Comparison of ENCODE assay signal across 8 cellular contexts in genomic region chr7:157336383-157337315, GRCh38. TPM values are rescaled to one million over a fixed set of nuclear protein-coding genes. Genes with fewer than 3 reads are reported as not detected.
DNase-seq lines count a peak whose midpoint lies in the region; ATAC-seq and TF ChIP-seq lines count a peak whose summit lies in the region.

Gene DNAJB6 (plus strand): TSS chr7:157337004. CDS start chr7:157358573, 21,569 bp downstream.

- H3K27me3 Mint-ChIP-seq in stimulated activated naive CD8-positive, alpha-beta T cell treated with anti-CD3 and anti-CD28 coated beads, Interleukin-15, amount 100 ng/mL, for 72 hours: peaks cover 16% of the 10 kb centered on the region

- peak within 1 kb of the TSS; percentile 88 to 93 for H3K4me3 Mint-ChIP-seq in stimulated activated naive CD8-positive, alpha-beta T cell treated with anti-CD3 and anti-CD28 coated beads, Interleukin-15, amount 100 ng/mL, for 72 hours

- H4K20me1 ChIP-seq in MM.1S (ENCODE audit: insufficient read depth, low read length): peaks cover 37% of the 10 kb centered on the region
- peaks cover 18% of the 10 kb centered on the region for H4K20me1 ChIP-seq in neural cell (ENCODE audit: insufficient read depth)

- peak within 1 kb of the TSS; percentile 99 for H2AFZ ChIP-seq in MM.1S (ENCODE audit: low read length)
- peak within 1 kb of the TSS; percentile 99 for H2AFZ ChIP-seq in neural cell (ENCODE audit: low read depth, low read length)

- H3K9me2 ChIP-seq in MM.1S (replicated peaks; ENCODE audit: insufficient read depth, low read length): no peaks in the 10 kb centered on the region
- no peaks in the 10 kb centered on the region for H3K9me2 ChIP-seq in neural cell (ENCODE audit: insufficient read depth, low read length)

- H3K27ac ChIP-seq in MM.1S (ENCODE audit: low read length) (peak within 1 kb of the TSS; percentile 79; the same call in 1 of the 2 replicates), neural cell (ENCODE audit: low read length) (peak within 1 kb of the TSS; percentile 83)

- peak within 1 kb of the TSS; percentile 81 for H3K4me3 ChIP-seq in HAP-1
- peak within 1 kb of the TSS; percentile 85 for H3K4me3 ChIP-seq in MM.1S (ENCODE audit: low read length)
- peak within 1 kb of the TSS; percentile 89 for H3K4me3 ChIP-seq in fibroblast of villous mesenchyme (ENCODE audit: low read depth, low read length)
- peak within 1 kb of the TSS; percentile 71 for H3K4me3 ChIP-seq in neural cell (ENCODE audit: low read length)

- H3K9me3 ChIP-seq in HAP-1 (no peaks in the 10 kb centered on the region), MM.1S (replicated peaks; ENCODE audit: insufficient read depth, low read length) (no peaks in the 10 kb centered on the region), neural cell (ENCODE audit: low read length) (no peaks in the 10 kb centered on the region)

- H3K36me3 ChIP-seq in HAP-1 (replicated peaks) (no peaks in the 10 kb centered on the region; the same call in 1 of the 2 replicates), MM.1S (replicated peaks; ENCODE audit: insufficient read depth, low read length) (no peaks in the 10 kb centered on the region), neural cell (ENCODE audit: insufficient read depth, low read length) (no peaks in the 10 kb centered on the region)

- DNase-seq in G401 (ENCODE audit: low spot score) (peak; percentile 90), HAP-1 (ENCODE audit: low spot score in 2 of 2) (peak; percentile 81 to 94), MM.1S (peak; percentile 97), SHP77 treated with DMSO at 0.1 percent for 48 hours (lab: John Stamatoyannopoulos, UW) (peak; percentile 60), activated gamma-delta T cell treated with Interleukin-2 at 50 U/mL for 16 hours (peak; percentile 94), fibroblast of villous mesenchyme (ENCODE audit: low read depth) (peak; percentile 94)
- DNase-seq in stimulated activated naive CD8-positive, alpha-beta T cell treated with anti-CD3 and anti-CD28 coated beads, Interleukin-15, amount 100 ng/mL, for 72 hours: peak; percentile 94 to 96

- H3K27ac Mint-ChIP-seq in stimulated activated naive CD8-positive, alpha-beta T cell treated with anti-CD3 and anti-CD28 coated beads, Interleukin-15, amount 100 ng/mL, for 72 hours: peak within 1 kb of the TSS; percentile 94 to 99

- no peak for TF ChIP-seq RAD21 in neural cell (conservative IDR thresholded peaks at IDR 0.05)

- H3K27me3 ChIP-seq in HAP-1 (ENCODE audit: low read depth) (no peaks in the 10 kb centered on the region), MM.1S (replicated peaks; ENCODE audit: insufficient read depth, low read length) (peaks cover 4% of the 10 kb centered on the region; the same call in 1 of the 2 replicates), neural cell (ENCODE audit: insufficient read depth, low read depth, low read length) (no peaks in the 10 kb centered on the region)

- peaks cover 13% of the 10 kb centered on the region for H3K4me1 ChIP-seq in HAP-1
- H3K4me1 ChIP-seq in MM.1S (ENCODE audit: low read length): peaks cover 10% of the 10 kb centered on the region

- H3K9me3 Mint-ChIP-seq in stimulated activated naive CD8-positive, alpha-beta T cell treated with anti-CD3 and anti-CD28 coated beads, Interleukin-15, amount 100 ng/mL, for 72 hours: no peaks in the 10 kb centered on the region

- peak within 1 kb of the TSS; percentile 68 for H3K9ac ChIP-seq in MM.1S (ENCODE audit: low read length)
- H3K9ac ChIP-seq in neural cell (ENCODE audit: low read length): peak within 1 kb of the TSS; percentile 76

- peaks cover 10% of the 10 kb centered on the region for H3F3A ChIP-seq in MM.1S (ENCODE audit: insufficient read depth, low read length)
- no peaks in the 10 kb centered on the region for H3F3A ChIP-seq in neural cell (ENCODE audit: insufficient read depth, low read length, poor library complexity, severe bottlenecking)

- no peak for TF ChIP-seq CTCF in MM.1S (IDR thresholded peaks at IDR 0.05; ENCODE audit: low read length)
- TF ChIP-seq CTCF in fibroblast of villous mesenchyme (IDR thresholded peaks at IDR 0.05; ENCODE audit: insufficient read depth, low read depth, low read length): no peak
- no peak for TF ChIP-seq CTCF in neural cell (IDR thresholded peaks at IDR 0.05; ENCODE audit: poor library complexity, severe bottlenecking)

- TF ChIP-seq EP300 in neural cell (conservative IDR thresholded peaks at IDR 0.05; ENCODE audit: poor library complexity, severe bottlenecking): peak; percentile 53

- in situ Hi-C loops in G401 (cut with HindIII; ENCODE audit: low sequenced_read_pairs) (loop anchor here (10.0 kb wide), 1 partner anchor 218 kb away; no protein-coding TSS in a partner anchor), HAP-1 (cut with MboI; ENCODE audit: low sequenced_read_pairs) (no loop called here)

- H3K4me2 ChIP-seq in MM.1S (ENCODE audit: low read depth, low read length): peak within 1 kb of the TSS; percentile 89
- H3K4me2 ChIP-seq in neural cell (ENCODE audit: low read length): peak within 1 kb of the TSS; percentile 54

- H3K4me1 Mint-ChIP-seq in stimulated activated naive CD8-positive, alpha-beta T cell treated with anti-CD3 and anti-CD28 coated beads, Interleukin-15, amount 100 ng/mL, for 72 hours: peaks cover 49% of the 10 kb centered on the region

- H3K79me2 ChIP-seq in MM.1S (ENCODE audit: low read length) (peaks cover 44% of the 10 kb centered on the region), neural cell (replicated peaks; ENCODE audit: insufficient read depth, low read length) (peaks cover 41% of the 10 kb centered on the region)

- ATAC-seq in stimulated activated naive CD8-positive, alpha-beta T cell treated with anti-CD3 and anti-CD28 coated beads, Interleukin-15, amount 100 ng/mL, for 72 hours: peak; percentile 83

TF ChIP-seq in neural cell, 6 proteins besides CTCF, POLR2A, EP300 and RAD21:
- peak; percentile 85 for TF ChIP-seq POLR2AphosphoS5 (IDR thresholded peaks at IDR 0.05)
- TF ChIP-seq MXI1 (conservative IDR thresholded peaks at IDR 0.05; ENCODE audit: poor library complexity, severe bottlenecking): peak; percentile 54
- no peak for TF ChIP-seq EZH2 (IDR thresholded peaks at IDR 0.05; ENCODE audit: borderline replicate concordance, insufficient read depth, low read length, poor library complexity, severe bottlenecking)
- peak; percentile 52 for TF ChIP-seq REST (IDR thresholded peaks at IDR 0.05; ENCODE audit: borderline replicate concordance)
- TF ChIP-seq SMC3 (conservative IDR thresholded peaks at IDR 0.05; ENCODE audit: poor library complexity): peak; percentile 22
- peak; percentile 58 for TF ChIP-seq TAF1 (IDR thresholded peaks at IDR 0.05; ENCODE audit: low read depth)

RNA-seq across cellular contexts. Expression of gene DNAJB6, which starts in this region (rescaled TPM):
- 85.9 and 115 TPM in 2 replicates for total RNA-seq in G401 (2014; rRNA removed; shearing (Covaris generic))
- total RNA-seq in fibroblast of villous mesenchyme: 97.3 and 123 TPM in 2 replicates
- polyA plus RNA-seq in neural cell: 427 and 466 TPM in 2 replicates
- polyA minus RNA-seq in neural cell: 173 and 214 TPM in 2 replicates

Comparison
In these comparisons a context has a peak if more than half of its experiments do, and no peak if none do; other contexts are left out.
1. Peak in every context shown above with its lines: DNase-seq, ATAC-seq, H3K4me3 ChIP-seq and H3K27ac ChIP-seq.